ENCODE assay signal across 1 cellular context in genomic region chr9:124414612-124415011, GRCh38.
TF ChIP-seq lines count a peak whose summit lies in the region.

No MANE protein-coding gene starts in this region.

TF ChIP-seq in HepG2, 621 proteins besides CTCF, POLR2A, EP300 and RAD21:
- no peak for TF ChIP-seq SETDB1 (CRISPR knock-in tag; IDR thresholded peaks at IDR 0.05; ENCODE audit: borderline replicate concordance)
- TF ChIP-seq ISX (CRISPR knock-in tag; conservative IDR thresholded peaks at IDR 0.05), result 0 out of 2 replicates have a peak, but pooled peaks have one; percentile 18
- TF ChIP-seq ZSCAN5A (CRISPR knock-in tag; IDR thresholded peaks at IDR 0.05; ENCODE audit: borderline replicate concordance), result 0 out of 2 replicates have a peak, but pooled peaks have one; percentile 56
- TF ChIP-seq ZNF740 (CRISPR knock-in tag; IDR thresholded peaks at IDR 0.05), result 0 out of 2 replicates have a peak, but pooled peaks have one; percentile 2
- TF ChIP-seq ZFP90 (CRISPR knock-in tag; IDR thresholded peaks at IDR 0.05; ENCODE audit: borderline replicate concordance), result 0 out of 2 replicates have a peak, but pooled peaks have one; percentile 11
- TF ChIP-seq TEF (CRISPR knock-in tag; IDR thresholded peaks at IDR 0.05), result peak; percentile 4; the same call in 1 of the 2 replicates
- TF ChIP-seq BRCA1 (CRISPR knock-in tag; IDR thresholded peaks at IDR 0.05), result 0 out of 2 replicates have a peak, but pooled peaks have one; percentile 0
- 0 out of 2 replicates have a peak, but pooled peaks have one; percentile 14 for TF ChIP-seq KAT7 (CRISPR knock-in tag; IDR thresholded peaks at IDR 0.05; ENCODE audit: borderline replicate concordance)
- TF ChIP-seq ZNF503 (CRISPR knock-in tag; IDR thresholded peaks at IDR 0.05), result no peak
- no peak for TF ChIP-seq SP5 (CRISPR knock-in tag; IDR thresholded peaks at IDR 0.05; ENCODE audit: borderline replicate concordance, low read depth)
- no peak for TF ChIP-seq ZNF432 (CRISPR knock-in tag; IDR thresholded peaks at IDR 0.05; ENCODE audit: borderline replicate concordance)
- 0 out of 2 replicates have a peak, but pooled peaks have one; percentile 18 for TF ChIP-seq ZSCAN20 (CRISPR knock-in tag; IDR thresholded peaks at IDR 0.05; ENCODE audit: borderline replicate concordance)
